In the genomic region with DNA sequence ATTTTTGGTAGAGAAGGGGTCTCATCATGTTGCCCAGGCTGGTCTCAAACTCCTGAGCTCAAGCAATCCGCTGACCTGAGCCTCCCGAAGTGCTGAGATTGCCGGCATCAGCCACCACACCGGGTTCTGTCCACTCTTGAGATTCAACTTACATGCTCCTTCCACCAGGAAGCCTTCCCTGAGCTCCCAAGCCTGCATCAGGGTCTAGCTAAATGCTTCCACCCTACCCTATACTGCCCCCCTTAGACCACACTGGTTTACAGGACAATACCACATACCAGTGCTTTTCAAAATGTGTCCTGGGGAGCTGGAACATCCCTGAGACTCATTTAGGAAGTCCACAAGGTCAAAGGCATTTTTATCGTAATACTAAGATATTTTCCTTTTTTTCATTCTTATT, we compare ENCODE assay signal across 20 cellular contexts. TPM values are rescaled to one million over a fixed set of nuclear protein-coding genes. Genes with fewer than 3 reads are reported as not detected.
DNase-seq lines count a peak whose midpoint lies in the region; ATAC-seq, FAIRE-seq and TF ChIP-seq lines count a peak whose summit lies in the region.
"Had no signal": no experiment of that assay in that cellular context is flagged by ENCODE, and none has a peak within 500 bp of the region (broad histone marks: within the 10 kb centered on the region; RNA-seq: fewer than 3 reads in every experiment).

No MANE protein-coding gene starts in this region.

- H2BK120ac ChIP-seq in H1 (replicated peaks; ENCODE audit: low read depth, low read length), result no peak overlapping the region

- H3K14ac ChIP-seq in H1 (ENCODE audit: insufficient read length), result no peak overlapping the region

- H3K9me3 ChIP-seq in AG04450 (ENCODE audit: control insufficient read depth, insufficient read depth, low read length), result peaks cover 2% of the 10 kb centered on the region
- no peaks in the 10 kb centered on the region for H3K9me3 ChIP-seq in PC-9 (ENCODE audit: insufficient read depth, low read depth)
- no peaks in the 10 kb centered on the region for H3K9me3 ChIP-seq in H1 (ENCODE audit: insufficient read depth in 2 of 2, low read depth in 1 of 2, low read length in 1 of 2)
- H3K9me3 ChIP-seq: heart right ventricle, left lung had no signal

- ATAC-seq in sciatic nerve, result no peak
- no peak for ATAC-seq in esophagus mucosa
- ATAC-seq: heart right ventricle, left lung had no signal

- POLR2A ChIA-PET in AG04450 (lab: Yijun Ruan, JAX) (interaction anchor here (0.7 kb wide), 1 partner anchor 147 kb away, joined by 3 read pairs; no protein-coding TSS in a partner anchor), PC-9 (lab: Charles Lee; ENCODE audit: unreplicated experiment) (interaction anchor here (0.6 kb wide), 1 partner anchor 74 kb away, joined by 10 read pairs; no protein-coding TSS in a partner anchor), H1 (lab: Charles Lee; ENCODE audit: partially characterized antibody) (interaction anchor here (0.6 to 3.5 kb wide), 15 partner anchors 10 to 327 kb away, joined by 3 to 33 read pairs (median 4); no protein-coding TSS in a partner anchor)

- no peak overlapping the region for H3K27ac ChIP-seq in AG04450 (ENCODE audit: low read depth, low read length)
- H3K27ac ChIP-seq in PC-9, result no peak overlapping the region
- no peak overlapping the region for H3K27ac ChIP-seq in H1 (ENCODE audit: low read depth, low read length)
- H3K27ac ChIP-seq: heart right ventricle, left lung had no signal

- no peak overlapping the region for H3K9ac ChIP-seq in H1 (replicated peaks in 1 of 4; ENCODE audit: extremely low read depth in 1 of 4, low read depth in 3 of 4, low read length in 3 of 4)

- TF ChIP-seq POLR2A in H54 (IDR thresholded peaks at IDR 0.05; ENCODE audit: low read depth, low read length), result no peak
- TF ChIP-seq POLR2A in H1 (IDR thresholded peaks at IDR 0.05; ENCODE audit: control extremely low read depth in 1 of 2, low read depth in 2 of 2, low read length in 2 of 2), result no peak

- no peak overlapping the region for H4K91ac ChIP-seq in H1 (replicated peaks; ENCODE audit: insufficient read length, low read length)

- H2AFZ ChIP-seq in PC-9, result no peak overlapping the region
- no peak overlapping the region for H2AFZ ChIP-seq in H1 (ENCODE audit: low read length)

- no peak for FAIRE-seq in H54 (lab: Jason Lieb, UNC)
- FAIRE-seq in H1 (lab: Jason Lieb, UNC), result peak; percentile 96

- H3K36me3 ChIP-seq in PC-9 (ENCODE audit: low read depth) (no peaks in the 10 kb centered on the region), H1 (ENCODE audit: control insufficient read depth in 2 of 4, insufficient read depth in 4 of 4, low read length in 3 of 4) (no peaks in the 10 kb centered on the region)
- H3K36me3 ChIP-seq: heart right ventricle, left lung had no signal

- DNase-seq in AG04450 (ENCODE audit: low read depth, low spot score) (no peak), H54 (ENCODE audit: insufficient read length, low spot score) (peak; percentile 58), PC-9 (no peak), H1 (ENCODE audit: low read depth in 1 of 2, low spot score in 2 of 2) (no peak), sciatic nerve (ENCODE audit: low spot score) (no peak)
- no peak for DNase-seq in activated CD4-positive, alpha-beta T cell treated with anti-CD3 and anti-CD28 coated beads, Interleukin-2, amount 50 U/mL, for 1 hour
- no peak for DNase-seq in activated CD4-positive, alpha-beta T cell treated with anti-CD3 and anti-CD28 coated beads for 48 hours
- DNase-seq: AML-193; DMS53; GOT3; heart right ventricle; NCI-H2227 treated with DMSO at 0.1 percent for 48 hours; SIG-M5; stimulated activated CD4-positive, alpha-beta T cell treated with anti-CD3 and anti-CD28 coated beads, Interleukin-2, amount 100 ng/mL, for 24 hours; trophoblast cell had no signal

- H3K27me3 ChIP-seq in AG04450 (ENCODE audit: control insufficient read depth, insufficient read depth, low read length) (peaks cover 14% of the 10 kb centered on the region), PC-9 (ENCODE audit: insufficient read depth, low read depth) (no peaks in the 10 kb centered on the region), H1 (replicated peaks in 1 of 4; ENCODE audit: control insufficient read depth in 3 of 4, extremely low read depth in 1 of 4, insufficient read depth in 3 of 4, low read length in 3 of 4) (no peaks in the 10 kb centered on the region)

- H3K23me2 ChIP-seq in H1 (ENCODE audit: low read depth, low read length), result peaks cover 6% of the 10 kb centered on the region; the same call in 1 of the 2 replicates

- H2BK5ac ChIP-seq in H1 (ENCODE audit: low read depth, low read length), result no peak overlapping the region

- H2BK15ac ChIP-seq in H1 (ENCODE audit: low read length), result no peak overlapping the region

- no peak overlapping the region for H2BK20ac ChIP-seq in H1 (ENCODE audit: low read length)

- H3K4me2 ChIP-seq in PC-9 (no peak overlapping the region), H1 (ENCODE audit: insufficient read depth in 1 of 2, low read depth in 2 of 2, low read length in 2 of 2) (no peak overlapping the region)

- H3F3A ChIP-seq in PC-9 (ENCODE audit: insufficient read depth, low read depth), result no peaks in the 10 kb centered on the region

- TF ChIP-seq EP300 in H1 (IDR thresholded peaks at IDR 0.05; ENCODE audit: borderline replicate concordance in 1 of 2, low read depth in 2 of 2, low read length in 2 of 2), result no peak

- TF ChIP-seq CTCF in AG04450 (IDR thresholded peaks at IDR 0.05; ENCODE audit: low read depth, low read length) (0 out of 2 replicates have a peak, but pooled peaks have one; percentile 8), PC-9 (conservative IDR thresholded peaks at IDR 0.05) (peak; percentile 47; the same call in 1 of the 2 replicates), H1 (IDR thresholded peaks at IDR 0.05; ENCODE audit: control extremely low read depth in 1 of 3, insufficient read depth in 1 of 3, low read depth in 1 of 3, low read length in 3 of 3) (peak; percentile 32 to 74 (median 67))

- no peak overlapping the region for H3K23ac ChIP-seq in H1 (ENCODE audit: insufficient read length)

- H2BK12ac ChIP-seq in H1 (ENCODE audit: low read depth, low read length), result no peak overlapping the region

- H4K8ac ChIP-seq in H1 (ENCODE audit: extremely low read depth, insufficient read depth, low read length), result no peak overlapping the region

- no peak overlapping the region for H3K56ac ChIP-seq in H1 (replicated peaks; ENCODE audit: insufficient read length, low read depth, low read length)

- H3K79me2 ChIP-seq in PC-9 (ENCODE audit: low read depth) (no peaks in the 10 kb centered on the region), H1 (ENCODE audit: control insufficient read depth in 1 of 2, insufficient read depth in 2 of 2, low read length in 2 of 2) (no peaks in the 10 kb centered on the region)

- H3K4me3 ChIP-seq in AG04450 (ENCODE audit: low read depth, low read length) (no peak overlapping the region), PC-9 (no peak overlapping the region), H1 (ENCODE audit: extremely low read depth in 1 of 4, insufficient read depth in 2 of 4, low read depth in 3 of 4, low read length in 4 of 4) (no peak overlapping the region)
- H3K4me3 ChIP-seq: heart right ventricle, left lung had no signal

- H3K4ac ChIP-seq in H1 (replicated peaks; ENCODE audit: insufficient read length, low read depth, low read length), result no peak overlapping the region

- no peak overlapping the region for H2AK5ac ChIP-seq in H1 (ENCODE audit: low read depth, low read length)

- peak; percentile 65 to 74 for TF ChIP-seq RAD21 in H1 (IDR thresholded peaks at IDR 0.05 in 1 of 2, conservative IDR thresholded peaks at IDR 0.05 in 1 of 2; ENCODE audit: low read depth in 2 of 2, low read length in 2 of 2)

- H3K79me1 ChIP-seq in H1 (ENCODE audit: low read depth, low read length), result no peaks in the 10 kb centered on the region

- intact Hi-C loops in PC-9 (cut with micrococcal nuclease; ENCODE audit: unreplicated experiment) (no loop called here), sciatic nerve (cut with DNase I) (no loop called here)

- CTCF ChIA-PET in AG04450 (lab: Charles Lee), result interaction anchor here (0.8 to 1.9 kb wide), 4 partner anchors 8 to 154 kb away, joined by 3 to 7 read pairs (median 3); no protein-coding TSS in a partner anchor
- CTCF ChIA-PET in PC-9 (lab: Charles Lee), result interaction anchor here (0.7 to 1.2 kb wide), 2 partner anchors 76 to 94 kb away, joined by 3 to 8 read pairs; no protein-coding TSS in a partner anchor
- CTCF ChIA-PET in H1 (lab: Charles Lee; ENCODE audit: partially characterized antibody), result interaction anchor here (0.6 to 3.9 kb wide), 52 partner anchors 8 to 1101 kb away, joined by 3 to 33 read pairs (median 4); a partner anchor contains a TSS

- H4K20me1 ChIP-seq in PC-9 (ENCODE audit: insufficient read depth), result no peaks in the 10 kb centered on the region
- H4K20me1 ChIP-seq in H1 (replicated peaks in 1 of 2; ENCODE audit: control insufficient read depth in 1 of 2, insufficient read depth in 2 of 2, low read length in 2 of 2), result no peaks in the 10 kb centered on the region

- H3K18ac ChIP-seq in H1 (ENCODE audit: extremely low read depth, low read length), result no peak overlapping the region

- no peak overlapping the region for H4K5ac ChIP-seq in H1 (ENCODE audit: insufficient read length, low read depth, low read length)

- 60% methylated on average over 5 of the region's 5 CpGs; no CpG with 5 or more reads in 1 of the 2 experiments for WGBS in H1 (ENCODE audit: extremely low coverage in 1 of 2, insufficient coverage in 1 of 2, insufficient read length in 1 of 2, insufficient replicate concordance in 2 of 2, low coverage in 1 of 2, low lambda C conversion rate in 2 of 2, missing lambda C conversion rate in 1 of 2), 2 experiments

- H3K9me2 ChIP-seq in PC-9 (ENCODE audit: insufficient read depth), result no peaks in the 10 kb centered on the region

- H3K4me1 ChIP-seq in PC-9 (replicated peaks; ENCODE audit: insufficient read depth), result no peaks in the 10 kb centered on the region
- peaks cover 0 to 14% (median 7%) of the 10 kb centered on the region in 4 experiments; a peak in 4 of 7 replicates for H3K4me1 ChIP-seq in H1 (replicated peaks in 1 of 4; ENCODE audit: control insufficient read depth in 3 of 4, insufficient read depth in 4 of 4, low read length in 3 of 4)
- H3K4me1 ChIP-seq: left lung had no signal

- no TSS peak for BruUV-seq in PC-9 (replicated peaks; lab: Mats Ljungman, UMichigan)

RNA-seq across cellular contexts. Expression of a gene that starts 15.1 kb away (rescaled TPM):
- polyA plus RNA-seq in AG04450 (2011; rRNA removed), result 0.33 and 0.52 TPM in 2 replicates
- 0.32 and 0.61 TPM in 2 replicates for polyA minus RNA-seq in AG04450 (2011; rRNA and poly(A)+ RNA removed)
- total RNA-seq in PC-9 (2021), result 2.9 and 3.8 TPM in 2 replicates
- 4.5 and 5.7 TPM in 2 replicates for total RNA-seq in H1 (2021; fragmentation: NEBNext Ultra II Directional; extraction: Animal tissue kit (Norgen Biotek cat#: 25700))
- polyA plus RNA-seq in H1 (2011; rRNA removed), result 0.41 and 0.93 TPM in 2 replicates
- 1.3 TPM for polyA plus RNA-seq in H1 (2011; cell fraction: cytosol; rRNA removed)
- 3.4 TPM for polyA plus RNA-seq in H1 (2011; cell fraction: nucleus; rRNA removed)
- polyA plus RNA-seq in H1 (2012, experiment 1 of 2), result 5.8 to 6.6 TPM (median 6.1 TPM) in 4 replicates
- 0.62 TPM for polyA plus RNA-seq in H1 (2012, experiment 2 of 2)
- polyA plus RNA-seq in H1 (2013, experiment 1 of 2), result 3.2 TPM
- polyA plus RNA-seq in H1 (2013, experiment 2 of 2), result 2.6 TPM
- polyA minus RNA-seq in H1 (2011; rRNA and poly(A)+ RNA removed), result 0.61 and 0.79 TPM in 2 replicates
- 2.9 TPM for polyA minus RNA-seq in H1 (2011; cell fraction: cytosol; rRNA and poly(A)+ RNA removed)
- 2.9 TPM for polyA minus RNA-seq in H1 (2011; cell fraction: nucleus; rRNA and poly(A)+ RNA removed)
- total RNA-seq in sciatic nerve, result 0.22 TPM
- total RNA-seq in esophagus mucosa, result not detected
- total RNA-seq: epithelial cell of proximal tubule had no signal

RNA-seq across cellular contexts. Expression of a gene that starts 38.5 kb away (rescaled TPM):
- 8.6 and 9.3 TPM in 2 replicates for polyA plus RNA-seq in AG04450 (2011; rRNA removed)
- 4.0 and 4.5 TPM in 2 replicates for polyA minus RNA-seq in AG04450 (2011; rRNA and poly(A)+ RNA removed)
- not detected in 2 replicates for total RNA-seq in PC-9 (2021)
- total RNA-seq in H1 (2021; fragmentation: NEBNext Ultra II Directional; extraction: Animal tissue kit (Norgen Biotek cat#: 25700)), result 28.9 and 29.9 TPM in 2 replicates
- 69.8 and 127 TPM in 2 replicates for polyA plus RNA-seq in H1 (2011; rRNA removed)
- 64.4 TPM for polyA plus RNA-seq in H1 (2011; cell fraction: cytosol; rRNA removed)
- 75.4 TPM for polyA plus RNA-seq in H1 (2011; cell fraction: nucleus; rRNA removed)
- 33.4 to 44.9 TPM (median 40.2 TPM) in 4 replicates for polyA plus RNA-seq in H1 (2012, experiment 1 of 2)
- 33.0 TPM for polyA plus RNA-seq in H1 (2012, experiment 2 of 2)
- 43.8 TPM for polyA plus RNA-seq in H1 (2013, experiment 1 of 2)
- polyA plus RNA-seq in H1 (2013, experiment 2 of 2), result 49.1 TPM
- polyA minus RNA-seq in H1 (2011; rRNA and poly(A)+ RNA removed), result 16.4 and 25.3 TPM in 2 replicates
- polyA minus RNA-seq in H1 (2011; cell fraction: cytosol; rRNA and poly(A)+ RNA removed), result 32.9 TPM
- polyA minus RNA-seq in H1 (2011; cell fraction: nucleus; rRNA and poly(A)+ RNA removed), result 19.4 TPM
- not detected for total RNA-seq in sciatic nerve
- total RNA-seq in esophagus mucosa, result not detected
- total RNA-seq: epithelial cell of proximal tubule, heart right ventricle, left lung, M059J, renal cortical epithelial cell had no signal
- polyA plus RNA-seq: heart right ventricle had no signal

RNA-seq across cellular contexts. Expression of a gene that starts 43.8 kb away (rescaled TPM):
- polyA plus RNA-seq in AG04450 (2011; rRNA removed) (0.17 and 0.19 TPM in 2 replicates), H1 (2011; rRNA removed) (1.6 and 2.9 TPM in 2 replicates)
- not detected in 2 replicates for polyA minus RNA-seq in AG04450 (2011; rRNA and poly(A)+ RNA removed)
- total RNA-seq in PC-9 (2021) (11.5 and 18.7 TPM in 2 replicates), sciatic nerve (not detected), esophagus mucosa (not detected)
- 1.2 and 1.4 TPM in 2 replicates for total RNA-seq in H1 (2021; fragmentation: NEBNext Ultra II Directional; extraction: Animal tissue kit (Norgen Biotek cat#: 25700))
- polyA plus RNA-seq in H1 (2011; cell fraction: cytosol; rRNA removed), result 1.8 TPM
- 4.3 TPM for polyA plus RNA-seq in H1 (2011; cell fraction: nucleus; rRNA removed)
- polyA plus RNA-seq in H1 (2012, experiment 1 of 2), result 1.1 to 1.9 TPM (median 1.5 TPM) in 4 replicates
- 0.81 TPM for polyA plus RNA-seq in H1 (2012, experiment 2 of 2)
- 2.3 TPM for polyA plus RNA-seq in H1 (2013, experiment 1 of 2)
- polyA plus RNA-seq in H1 (2013, experiment 2 of 2), result 2.1 TPM
- 0.22 and 0.25 TPM in 2 replicates for polyA minus RNA-seq in H1 (2011; rRNA and poly(A)+ RNA removed)
- not detected for polyA minus RNA-seq in H1 (2011; cell fraction: cytosol; rRNA and poly(A)+ RNA removed)
- polyA minus RNA-seq in H1 (2011; cell fraction: nucleus; rRNA and poly(A)+ RNA removed), result 0.80 TPM
- total RNA-seq: heart right ventricle had no signal
- polyA plus RNA-seq: heart right ventricle had no signal

Comparison
In these comparisons a context has a peak if more than half of its experiments do, and no peak if none do; other contexts are left out.
1. CTCF ChIP-seq: peak in every context shown above with its lines; median percentile 67 in H1; 47 in PC-9; 8 in AG04450.
2. RNA of a gene that starts 38.5 kb away (total RNA-seq): 28.9 to 29.9 TPM in H1; not detected in sciatic nerve (single experiment), not detected in PC-9 and not detected in esophagus mucosa (single experiment); every median in the first group is over 10 times any median in the second.